ENCODE assay signal across 1 cellular context in the genomic region with DNA sequence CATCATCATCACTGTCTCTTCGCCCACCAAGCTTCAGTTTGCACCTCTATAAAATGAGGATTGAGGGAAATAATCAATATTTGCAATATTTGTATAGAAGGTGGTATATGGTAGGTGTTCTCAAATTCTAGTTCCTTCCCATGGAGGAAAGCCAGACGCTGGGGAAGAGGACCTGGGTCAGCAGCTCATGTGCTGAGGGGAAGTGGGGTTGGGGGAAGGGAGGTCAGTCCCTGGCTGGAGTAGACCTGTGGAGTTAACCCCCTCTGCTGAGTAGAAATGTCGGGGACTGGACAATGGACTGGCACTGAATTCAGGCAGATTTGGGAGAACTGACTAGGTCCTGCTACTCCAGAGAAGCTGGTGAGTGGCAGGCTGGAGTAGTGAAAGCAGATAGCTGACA.
TF ChIP-seq lines count a peak whose summit lies in the region.

No MANE protein-coding gene starts in this region.

TF ChIP-seq in A549, 52 proteins besides CTCF, POLR2A, EP300 and RAD21 (continued from another document):
- TF ChIP-seq ZFP36 (IDR thresholded peaks at IDR 0.05; ENCODE audit: borderline replicate concordance, partially characterized antibody) (no peak), ZC3H11A (IDR thresholded peaks at IDR 0.05) (no peak), BHLHE40 (IDR thresholded peaks at IDR 0.05; ENCODE audit: low read depth, low read length) (no peak), ZSCAN20 (CRISPR knock-in tag; IDR thresholded peaks at IDR 0.05) (no peak), ESRRA (IDR thresholded peaks at IDR 0.05; ENCODE audit: borderline replicate concordance, low read length) (no peak), MYC (IDR thresholded peaks at IDR 0.05; ENCODE audit: borderline replicate concordance, low read length) (no peak), KDM5A (IDR thresholded peaks at IDR 0.05) (no peak), FOSL2 (IDR thresholded peaks at IDR 0.05) (no peak), FOSL2 (CRISPR knock-in tag; IDR thresholded peaks at IDR 0.05) (no peak)
